30 cellular contexts compared by ENCODE assay signal in the genomic region with DNA sequence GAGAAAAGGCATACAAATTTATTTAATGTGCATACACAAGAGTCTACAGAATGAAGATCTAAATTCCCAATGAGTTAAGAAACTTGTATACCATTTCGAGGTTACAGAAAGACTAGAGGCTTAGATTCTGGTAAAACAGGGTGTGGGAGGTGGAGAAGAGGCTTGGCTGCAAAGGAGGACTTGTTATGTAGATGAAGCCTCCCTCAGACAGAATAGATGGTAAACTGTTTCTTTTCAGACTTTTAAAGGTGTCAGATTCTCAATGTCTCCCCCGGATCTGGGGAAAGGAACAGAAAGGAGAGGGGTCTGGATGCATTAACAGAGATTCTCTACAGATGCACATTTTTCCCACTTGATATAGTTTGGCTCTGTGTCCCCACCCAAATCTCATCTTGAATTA.
"Had no signal": no experiment of that assay in that cellular context is flagged by ENCODE, and none has a peak within 500 bp of the region (broad histone marks: within the 10 kb centered on the region; RNA-seq: fewer than 3 reads in every experiment).

No MANE protein-coding gene starts in this region.

- H3K27ac Mint-ChIP-seq: activated CD4-positive, alpha-beta T cell treated with anti-CD3 and anti-CD28 coated beads for 36 hours; activated CD4-positive, alpha-beta T cell treated with anti-CD3 and anti-CD28 coated beads, Interleukin-2, amount 10 ng/mL, durations not matched to agents 7 days and 5 days; activated CD8-positive, alpha-beta T cell treated with anti-CD3 and anti-CD28 coated beads, Interleukin-2, amount 10 ng/mL, durations not matched to agents 7 days and 5 days; activated naive CD4-positive, alpha-beta T cell treated with anti-CD3 and anti-CD28 coated beads for 36 hours; activated naive CD4-positive, alpha-beta T cell treated with anti-CD3 and anti-CD28 coated beads, Interleukin-2, amount 50 U/mL, for 72 hours; activated T-cell treated with anti-CD3 and anti-CD28 coated beads, Interleukin-2, amount 50 U/mL, for 24 hours had no signal

- H3K27me3 Mint-ChIP-seq: activated CD4-positive, alpha-beta T cell treated with anti-CD3 and anti-CD28 coated beads, Interleukin-2, amount 10 ng/mL, durations not matched to agents 7 days and 5 days; activated T-cell treated with anti-CD3 and anti-CD28 coated beads, Interleukin-2, amount 50 U/mL, for 24 hours; brain had no signal

- H3K36me3 Mint-ChIP-seq: activated naive CD4-positive, alpha-beta T cell treated with anti-CD3 and anti-CD28 coated beads, Interleukin-2, amount 50 U/mL, for 72 hours; brain had no signal

- H3K9me3 Mint-ChIP-seq: activated CD4-positive, alpha-beta T cell treated with anti-CD3 and anti-CD28 coated beads, Interleukin-2, amount 10 ng/mL, durations not matched to agents 7 days and 5 days; activated naive CD4-positive, alpha-beta T cell treated with anti-CD3 and anti-CD28 coated beads for 36 hours; activated T-cell treated with anti-CD3 and anti-CD28 coated beads, Interleukin-2, amount 50 U/mL, for 24 hours; brain had no signal

- H3K27me3 ChIP-seq: adrenal gland had no signal

- H3K27ac ChIP-seq: adrenal gland, KMS-11, WERI-Rb-1 had no signal

- H3K9me3 ChIP-seq: adrenal gland had no signal

- H3K4me1 Mint-ChIP-seq: activated CD4-positive, alpha-beta T cell treated with anti-CD3 and anti-CD28 coated beads for 36 hours; activated CD4-positive, alpha-beta T cell treated with anti-CD3 and anti-CD28 coated beads, Interleukin-2, amount 10 ng/mL, durations not matched to agents 7 days and 5 days; brain had no signal

- ATAC-seq: activated CD4-positive, alpha-beta T cell treated with anti-CD3 and anti-CD28 coated beads for 36 hours; activated CD8-positive, alpha-beta T cell treated with anti-CD3 and anti-CD28 coated beads, Interleukin-2, amount 10 ng/mL, durations not matched to agents 7 days and 5 days; activated naive CD4-positive, alpha-beta T cell treated with anti-CD3 and anti-CD28 coated beads, Interleukin-2, amount 50 U/mL, for 72 hours had no signal

- H3K4me1 ChIP-seq: adrenal gland had no signal

- H3K4me3 ChIP-seq: adrenal gland had no signal

- H3K9ac ChIP-seq: KMS-11 had no signal

- DNase-seq: activated CD4-positive, alpha-beta T cell treated with anti-CD3 and anti-CD28 coated beads for 36 hours; activated CD4-positive, alpha-beta T cell treated with anti-CD3 and anti-CD28 coated beads, Interleukin-2, amount 10 ng/mL, durations not matched to agents 7 days and 5 days; activated CD4-positive, alpha-beta T cell treated with anti-CD3 and anti-CD28 coated beads, Interleukin-2, amount 50 U/mL, for 48 hours; activated CD8-positive, alpha-beta T cell treated with anti-CD3 and anti-CD28 coated beads, Interleukin-2, amount 10 ng/mL, durations not matched to agents 7 days and 5 days; activated gamma-delta T cell treated with Interleukin-2 at 50 U/mL for 16 hours; activated naive CD4-positive, alpha-beta T cell treated with anti-CD3 and anti-CD28 coated beads for 36 hours; activated T-cell treated with anti-CD3 and anti-CD28 coated beads, Interleukin-2, amount 50 U/mL, for 24 hours; adrenal gland; caudate nucleus; cerebellar nuclear complex; MM.1S; MV-4-11; NCI-H1092; NCI-H1436 treated with DMSO at 0.1 percent for 48 hours; NCI-H1694 treated with DMSO at 0.1 percent for 48 hours; NCI-H2029; NCI-H2171; NCI-H510A; NCI-H526; NCI-H748 treated with DMSO at 0.1 percent for 48 hours; NK-92 treated with Interleukin-12 subunit alpha and Interleukin-12 subunit beta, amount 100 ng/mL, for 24 hours; OCI-M1; SW 1271; T-helper 1 cell; T-helper 2 cell; T-helper 9 cell; WERI-Rb-1 had no signal

- H3K36me3 ChIP-seq: adrenal gland, WERI-Rb-1 had no signal

- H3K4me3 Mint-ChIP-seq: activated CD4-positive, alpha-beta T cell treated with anti-CD3 and anti-CD28 coated beads for 36 hours; activated CD4-positive, alpha-beta T cell treated with anti-CD3 and anti-CD28 coated beads, Interleukin-2, amount 10 ng/mL, durations not matched to agents 7 days and 5 days; activated CD8-positive, alpha-beta T cell treated with anti-CD3 and anti-CD28 coated beads, Interleukin-2, amount 10 ng/mL, durations not matched to agents 7 days and 5 days; activated naive CD4-positive, alpha-beta T cell treated with anti-CD3 and anti-CD28 coated beads for 36 hours; activated T-cell treated with anti-CD3 and anti-CD28 coated beads, Interleukin-2, amount 50 U/mL, for 24 hours; brain had no signal
